In the genomic region with DNA sequence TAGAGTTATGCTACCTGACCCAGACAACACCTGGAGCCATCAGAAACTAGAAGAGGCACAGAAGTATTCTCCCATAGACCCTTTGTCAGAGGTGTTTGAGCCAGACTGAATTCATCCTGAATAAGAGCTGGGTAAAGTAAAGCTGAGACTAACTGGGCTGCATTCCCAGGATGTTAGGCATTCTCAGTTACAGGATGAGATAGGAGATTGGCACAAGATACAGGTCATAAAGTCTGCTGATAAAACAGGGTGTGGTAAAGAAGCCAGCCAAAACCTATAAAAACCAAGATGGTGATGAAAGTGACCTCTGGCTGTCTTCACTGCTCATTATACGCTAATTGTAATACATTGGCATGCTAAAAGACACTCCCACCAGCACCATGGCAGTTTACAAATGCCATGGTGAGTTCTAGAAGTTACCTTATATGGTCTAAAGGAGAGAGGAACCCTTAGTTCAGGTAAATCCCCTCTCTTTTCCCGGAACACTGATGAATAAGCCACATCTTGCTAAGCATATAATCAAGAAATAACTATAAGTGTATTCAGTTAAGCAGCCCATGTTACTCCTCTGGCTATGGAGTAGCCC, we compare ENCODE assay signal across 1 cellular context.
TF ChIP-seq lines count a peak whose summit lies in the region.

No MANE protein-coding gene starts in this region.

TF ChIP-seq in GM23338, 12 proteins besides CTCF, POLR2A, EP300 and RAD21 (continued from another document):
- TF ChIP-seq, protein P1, sequence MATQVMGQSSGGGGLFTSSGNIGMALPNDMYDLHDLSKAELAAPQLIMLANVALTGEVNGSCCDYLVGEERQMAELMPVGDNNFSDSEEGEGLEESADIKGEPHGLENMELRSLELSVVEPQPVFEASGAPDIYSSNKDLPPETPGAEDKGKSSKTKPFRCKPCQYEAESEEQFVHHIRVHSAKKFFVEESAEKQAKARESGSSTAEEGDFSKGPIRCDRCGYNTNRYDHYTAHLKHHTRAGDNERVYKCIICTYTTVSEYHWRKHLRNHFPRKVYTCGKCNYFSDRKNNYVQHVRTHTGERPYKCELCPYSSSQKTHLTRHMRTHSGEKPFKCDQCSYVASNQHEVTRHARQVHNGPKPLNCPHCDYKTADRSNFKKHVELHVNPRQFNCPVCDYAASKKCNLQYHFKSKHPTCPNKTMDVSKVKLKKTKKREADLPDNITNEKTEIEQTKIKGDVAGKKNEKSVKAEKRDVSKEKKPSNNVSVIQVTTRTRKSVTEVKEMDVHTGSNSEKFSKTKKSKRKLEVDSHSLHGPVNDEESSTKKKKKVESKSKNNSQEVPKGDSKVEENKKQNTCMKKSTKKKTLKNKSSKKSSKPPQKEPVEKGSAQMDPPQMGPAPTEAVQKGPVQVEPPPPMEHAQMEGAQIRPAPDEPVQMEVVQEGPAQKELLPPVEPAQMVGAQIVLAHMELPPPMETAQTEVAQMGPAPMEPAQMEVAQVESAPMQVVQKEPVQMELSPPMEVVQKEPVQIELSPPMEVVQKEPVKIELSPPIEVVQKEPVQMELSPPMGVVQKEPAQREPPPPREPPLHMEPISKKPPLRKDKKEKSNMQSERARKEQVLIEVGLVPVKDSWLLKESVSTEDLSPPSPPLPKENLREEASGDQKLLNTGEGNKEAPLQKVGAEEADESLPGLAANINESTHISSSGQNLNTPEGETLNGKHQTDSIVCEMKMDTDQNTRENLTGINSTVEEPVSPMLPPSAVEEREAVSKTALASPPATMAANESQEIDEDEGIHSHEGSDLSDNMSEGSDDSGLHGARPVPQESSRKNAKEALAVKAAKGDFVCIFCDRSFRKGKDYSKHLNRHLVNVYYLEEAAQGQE (IDR thresholded peaks at IDR 0.05; ENCODE audit: unreplicated experiment) = no peak
